Comparison of ENCODE assay signal across 9 cellular contexts in the genomic region with DNA sequence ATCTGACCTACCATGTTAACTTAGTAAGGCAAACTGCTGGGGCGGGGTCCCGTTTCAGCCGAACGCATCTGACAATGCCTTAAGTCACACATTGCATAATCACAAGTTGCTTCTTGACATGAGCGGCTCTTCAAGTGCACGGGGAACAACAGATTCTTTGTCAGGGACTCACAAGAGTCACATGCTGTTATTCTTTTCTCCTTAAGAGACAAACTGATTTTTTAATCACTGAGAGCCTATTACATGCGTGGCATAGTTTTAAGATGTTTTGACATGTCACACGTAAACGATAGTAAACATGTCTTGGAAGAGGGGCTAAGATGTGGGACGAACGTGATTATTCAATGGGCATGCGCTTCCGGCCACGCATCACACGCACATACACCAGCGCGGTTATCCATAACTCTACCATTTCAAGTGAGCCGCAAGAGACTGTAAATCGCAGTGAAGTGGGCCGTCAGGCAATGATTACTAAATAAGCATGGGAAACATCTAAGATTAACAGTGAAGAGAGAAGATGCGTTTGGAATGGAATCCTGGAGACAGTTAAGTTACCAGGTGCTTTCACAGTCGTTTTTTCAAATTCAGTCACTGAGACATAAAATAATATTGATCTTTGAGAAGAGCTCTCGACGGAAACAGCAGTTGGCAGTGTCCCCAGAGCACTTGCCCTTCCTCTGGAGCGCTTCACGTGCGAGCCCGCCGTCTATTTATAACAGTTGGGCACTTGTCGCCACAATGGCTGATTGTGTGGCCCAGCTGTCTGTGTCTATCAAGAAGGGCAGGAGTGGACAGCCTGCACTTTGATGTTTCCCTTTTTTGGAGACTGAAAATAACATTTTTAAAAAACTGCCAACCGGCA.
A peak's percentile ranks its signal among the peaks of the same experiment; 100 is the strongest.
DNase-seq lines count a peak whose midpoint lies in the region; ATAC-seq, FAIRE-seq and TF ChIP-seq lines count a peak whose summit lies in the region.
"Had no signal": no experiment of that assay in that cellular context is flagged by ENCODE, and none has a peak within 500 bp of the region (broad histone marks: within the 10 kb centered on the region; RNA-seq: fewer than 3 reads in every experiment).

No MANE protein-coding gene starts in this region.

- H3K79me2 ChIP-seq in HepG2 (ENCODE audit: insufficient read depth, low read length), result no peaks in the 10 kb centered on the region

- peaks cover 0 to 22% (median 17%) of the 10 kb centered on the region in 4 donors for H3K4me1 ChIP-seq in liver (ENCODE audit: control insufficient read depth in 4 of 4, insufficient read depth in 4 of 4, low read length in 3 of 4)
- H3K4me1 ChIP-seq in HepG2 (ENCODE audit: insufficient read depth, low read length), result no peaks in the 10 kb centered on the region
- peaks cover 34 to 48% of the 10 kb centered on the region in 2 donors for H3K4me1 ChIP-seq in gastrocnemius medialis

- no TSS peak for BruUV-seq in HepG2 (replicated peaks; lab: Mats Ljungman, UMichigan)

- no peak overlapping the region for H2AFZ ChIP-seq in HepG2 (ENCODE audit: low read length)

- H3K9me3 ChIP-seq in liver (ENCODE audit: control insufficient read depth in 4 of 4, low read length in 3 of 4) (no peaks in the 10 kb centered on the region), HepG2 (ENCODE audit: low read length) (no peaks in the 10 kb centered on the region), SK-N-MC (ENCODE audit: low read depth, low read length) (no peaks in the 10 kb centered on the region), gastrocnemius medialis (no peaks in the 10 kb centered on the region)

- peak overlapping the region in 1 of 2 donors; percentile 45 for H3K9ac ChIP-seq in liver (ENCODE audit: low read depth in 1 of 2, low read length in 2 of 2)
- no peak overlapping the region for H3K9ac ChIP-seq in HepG2 (ENCODE audit: insufficient read depth, low read depth, low read length)
- peak overlapping the region; percentile 16 for H3K9ac ChIP-seq in SK-N-MC (ENCODE audit: insufficient read length)

- CTCF ChIA-PET in HepG2 (lab: Yijun Ruan, JAX; ENCODE audit: low intra/inter-chr PET ratio, low total read pairs), result no interaction called here

- H4K20me1 ChIP-seq in HepG2 (ENCODE audit: insufficient read depth, low read length), result no peaks in the 10 kb centered on the region

- in situ Hi-C loops in HepG2 (cut with HindIII; ENCODE audit: extremely low pct_ligation_motif_present, low pct_unique_long_range_greater_than_20kb) (no loop called here), gastrocnemius medialis (cut with MboI; ENCODE audit: low sequenced_read_pairs in 4 of 4) (no loop called here)

- TF ChIP-seq EP300 in HepG2 (IDR thresholded peaks at IDR 0.05; ENCODE audit: low read depth in 2 of 2, low read length in 2 of 2), result no peak
- TF ChIP-seq EP300 in HepG2 (CRISPR knock-in tag; IDR thresholded peaks at IDR 0.05; ENCODE audit: borderline replicate concordance), result no peak

- H3K4me2 ChIP-seq in HepG2 (ENCODE audit: low read depth, low read length), result no peak overlapping the region

- DNase-seq in HepG2 (ENCODE audit: low spot score), result no peak
- DNase-seq in SK-N-MC (ENCODE audit: low read depth, low spot score), result no peak
- peak; percentile 52 to 87 (median 73) for DNase-seq in head of caudate nucleus
- peak; percentile 94 to 97 for DNase-seq in gastrocnemius medialis
- no peak for DNase-seq in activated CD4-positive, CD25-positive, alpha-beta regulatory T cell treated with anti-CD3 and anti-CD28 coated beads, Interleukin-2, amount 50 U/mL, for 72 hours
- DNase-seq: CD4-positive, CD25-positive, alpha-beta regulatory T cell had no signal

- intact Hi-C loops in HepG2 (cut with micrococcal nuclease; ENCODE audit: unreplicated experiment) (no loop called here), head of caudate nucleus (cut with DNase I) (loop anchor here (10.0 kb wide), 1 partner anchor 62 kb away; the partner anchor contains the start of gene ADCY9), gastrocnemius medialis (cut with DNase I; ENCODE audit: low total_unique reads) (loop anchor here (1.0 to 5.0 kb wide), 4 partner anchors 35 to 219 kb away; partner anchors contain the start of gene TFAP4)

- H3K27me3 ChIP-seq in liver (ENCODE audit: control insufficient read depth in 4 of 4, insufficient read depth in 4 of 4, low read length in 3 of 4) (no peaks in the 10 kb centered on the region), HepG2 (ENCODE audit: control insufficient read depth in 1 of 2, insufficient read depth in 2 of 2, low read length in 2 of 2) (no peaks in the 10 kb centered on the region), gastrocnemius medialis (no peaks in the 10 kb centered on the region)

- peak overlapping the region; percentile 82 to 88 for H3K27ac ChIP-seq in liver (ENCODE audit: low read depth in 1 of 2, low read length in 2 of 2)
- H3K27ac ChIP-seq in HepG2 (ENCODE audit: extremely low read length, insufficient read depth, low read length), result no peak overlapping the region
- H3K27ac ChIP-seq in SK-N-MC, result peak overlapping the region; percentile 93
- peak overlapping the region; percentile 87 to 98 (median 90) for H3K27ac ChIP-seq in gastrocnemius medialis

- ATAC-seq in HepG2 (no peak), gastrocnemius medialis (peak; percentile 85 to 88), GM18868 (IDR thresholded peaks at IDR 0.05; ENCODE audit: unreplicated experiment) (no peak), HG02852 (IDR thresholded peaks at IDR 0.05; ENCODE audit: unreplicated experiment) (no peak)

- no peak for TF ChIP-seq POLR2A in HepG2 (IDR thresholded peaks at IDR 0.05; ENCODE audit: insufficient read depth in 1 of 2, low read depth in 2 of 2, low read length in 2 of 2)
- peak in 1 of 2 donors; percentile 48 for TF ChIP-seq POLR2A in gastrocnemius medialis (IDR thresholded peaks at IDR 0.05)

- H3K4me3 ChIP-seq in liver (ENCODE audit: low read depth in 1 of 3, low read length in 3 of 3) (peak overlapping the region in 2 of 3 donors; percentile 13 to 39), HepG2 (replicated peaks in 1 of 3; ENCODE audit: insufficient read depth in 1 of 3, low read depth in 2 of 3, low read length in 3 of 3) (no peak overlapping the region), SK-N-MC (peak overlapping the region; percentile 76), gastrocnemius medialis (peak overlapping the region; percentile 8 to 47 (median 42))

- no peaks in the 10 kb centered on the region for H3K36me3 ChIP-seq in liver (ENCODE audit: control insufficient read depth in 4 of 4, insufficient read depth in 3 of 4, low read depth in 1 of 4, low read length in 3 of 4)
- H3K36me3 ChIP-seq in HepG2 (replicated peaks in 1 of 2; ENCODE audit: control insufficient read depth in 1 of 2, insufficient read depth in 2 of 2, low read length in 2 of 2), result peaks cover 0 to 2% of the 10 kb centered on the region in 2 experiments; a peak in 1 of 5 replicates
- H3K36me3 ChIP-seq in SK-N-MC (ENCODE audit: insufficient read depth, low read length), result no peaks in the 10 kb centered on the region
- H3K36me3 ChIP-seq in gastrocnemius medialis, result no peaks in the 10 kb centered on the region

- POLR2A ChIA-PET in HepG2 (lab: Yijun Ruan, JAX), result no interaction called here

- WGBS in liver, result 45% methylated on average over 31 of the region's 31 CpGs
- 92% methylated on average over 31 of the region's 31 CpGs for WGBS in HepG2 (ENCODE audit: low lambda C conversion rate)

- TF ChIP-seq RAD21 in liver (IDR thresholded peaks at IDR 0.05) (peak; percentile 21 to 39), HepG2 (CRISPR knock-in tag; IDR thresholded peaks at IDR 0.05) (no peak)

- FAIRE-seq in HepG2 (lab: Jason Lieb, UNC), result no peak

- TF ChIP-seq CTCF in liver (IDR thresholded peaks at IDR 0.05; ENCODE audit: low read depth, low read length, missing input control) (no peak), HepG2 (CRISPR knock-in tag; IDR thresholded peaks at IDR 0.05) (no peak), gastrocnemius medialis (IDR thresholded peaks at IDR 0.05 in 4 of 5, conservative IDR thresholded peaks at IDR 0.05 in 1 of 5) (no peak)

TF ChIP-seq in liver, 16 proteins besides CTCF, POLR2A, EP300 and RAD21 (continues in another document):
- TF ChIP-seq, protein P1, sequence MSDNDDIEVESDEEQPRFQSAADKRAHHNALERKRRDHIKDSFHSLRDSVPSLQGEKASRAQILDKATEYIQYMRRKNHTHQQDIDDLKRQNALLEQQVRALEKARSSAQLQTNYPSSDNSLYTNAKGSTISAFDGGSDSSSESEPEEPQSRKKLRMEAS (IDR thresholded peaks at IDR 0.05), result peak; percentile 81
- TF ChIP-seq FOXA2 (IDR thresholded peaks at IDR 0.05) (no peak), JUND (IDR thresholded peaks at IDR 0.05) (no peak), RXRA (IDR thresholded peaks at IDR 0.05) (peak in 1 of 2 donors; percentile 44), NR2F2 (IDR thresholded peaks at IDR 0.05) (no peak)

TF ChIP-seq in HepG2, 621 proteins besides CTCF, POLR2A, EP300 and RAD21:
- no peak for TF ChIP-seq SP2 (CRISPR knock-in tag; IDR thresholded peaks at IDR 0.05)

Comparison
In these comparisons a context has a peak if more than half of its experiments do, and no peak if none do; other contexts are left out.
1. H3K4me3 ChIP-seq: peak in liver (2 of 3), SK-N-MC (single experiment) and gastrocnemius medialis (4 of 4); none in HepG2 (0 of 3).
2. ATAC-seq: peak in gastrocnemius medialis (2 of 2); none in HepG2 (single experiment), GM18868 (single experiment) and HG02852 (single experiment).
3. DNase-seq: peak in head of caudate nucleus (42 of 42) and gastrocnemius medialis (2 of 2); none in HepG2 (single experiment), SK-N-MC (single experiment) and activated CD4-positive, CD25-positive, alpha-beta regulatory T cell treated with anti-CD3 and anti-CD28 coated beads, Interleukin-2, amount 50 U/mL, for 72 hours (single experiment).